Comparison of ENCODE assay signal across 8 cellular contexts in the genomic region with DNA sequence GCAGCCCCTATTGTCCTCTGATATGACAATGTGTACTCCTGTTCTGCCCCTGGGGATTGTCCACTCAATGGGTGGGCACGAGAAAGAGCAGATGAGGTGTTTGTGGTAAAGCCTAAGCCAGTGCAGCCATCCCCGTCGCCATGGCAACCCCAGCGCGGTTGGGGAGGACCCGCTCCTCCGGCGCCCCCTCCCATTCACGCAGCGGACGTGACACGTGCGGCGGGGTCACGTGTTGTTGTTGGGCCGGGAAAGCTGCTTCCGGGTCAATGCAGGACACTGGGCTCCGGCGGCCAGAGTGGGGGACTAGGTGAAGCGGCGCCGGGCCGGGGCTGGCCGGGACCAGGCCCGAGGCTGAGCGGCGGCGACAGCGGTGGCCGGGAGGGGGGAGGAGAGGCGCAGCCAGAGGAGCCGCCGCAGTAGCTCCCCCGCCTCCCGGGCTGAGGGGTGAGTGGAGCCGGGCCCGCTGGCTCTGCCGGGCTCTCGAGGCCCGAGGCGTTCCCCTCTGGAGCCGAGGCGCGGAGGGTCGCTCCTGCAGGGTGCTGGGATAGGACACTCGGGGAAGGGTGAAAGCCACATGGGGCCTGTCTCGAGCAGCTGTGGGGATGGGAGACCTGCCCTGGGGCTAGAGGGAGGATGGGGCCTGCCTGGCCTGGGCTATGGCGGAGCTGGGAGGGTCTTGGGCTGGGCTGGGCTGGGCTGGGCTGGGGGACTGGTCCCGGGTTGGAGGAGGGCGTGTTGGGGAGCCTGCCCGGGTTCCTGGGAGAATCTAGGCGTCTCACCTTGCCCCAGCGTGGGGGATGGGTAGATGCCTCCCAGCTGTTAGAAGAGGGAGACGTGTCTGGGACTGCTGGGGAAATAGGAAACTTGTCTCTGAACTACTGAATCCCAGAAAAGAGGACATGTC. TPM values are rescaled to one million over a fixed set of nuclear protein-coding genes. Genes with fewer than 3 reads are reported as not detected.
DNase-seq lines count a peak whose midpoint lies in the region; ATAC-seq, FAIRE-seq and TF ChIP-seq lines count a peak whose summit lies in the region.

A gene with protein sequence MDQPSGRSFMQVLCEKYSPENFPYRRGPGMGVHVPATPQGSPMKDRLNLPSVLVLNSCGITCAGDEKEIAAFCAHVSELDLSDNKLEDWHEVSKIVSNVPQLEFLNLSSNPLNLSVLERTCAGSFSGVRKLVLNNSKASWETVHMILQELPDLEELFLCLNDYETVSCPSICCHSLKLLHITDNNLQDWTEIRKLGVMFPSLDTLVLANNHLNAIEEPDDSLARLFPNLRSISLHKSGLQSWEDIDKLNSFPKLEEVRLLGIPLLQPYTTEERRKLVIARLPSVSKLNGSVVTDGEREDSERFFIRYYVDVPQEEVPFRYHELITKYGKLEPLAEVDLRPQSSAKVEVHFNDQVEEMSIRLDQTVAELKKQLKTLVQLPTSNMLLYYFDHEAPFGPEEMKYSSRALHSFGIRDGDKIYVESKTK (plus strand): TSS at position 255 of the 904 bp plus-strand sequence. CDS start 21,589 bp downstream, outside the sequence.

- TF ChIP-seq CTCF in astrocyte (IDR thresholded peaks at IDR 0.05; ENCODE audit: insufficient read depth, low read depth, low read length): no peak
- no peak for TF ChIP-seq CTCF in retinal pigment epithelial cell (conservative IDR thresholded peaks at IDR 0.05; ENCODE audit: low read depth, low read length)

- peak within 1 kb of the TSS; percentile 92 for H3K9ac ChIP-seq in astrocyte (ENCODE audit: low read length)

- no peaks in the 10 kb centered on the region for H3K27me3 Mint-ChIP-seq in astrocyte (ENCODE audit: low read depth, unreplicated experiment)

- H3K27ac Mint-ChIP-seq in astrocyte (ENCODE audit: unreplicated experiment): peak within 1 kb of the TSS; percentile 87

- TF ChIP-seq POLR2A in GM12892 (IDR thresholded peaks at IDR 0.05; ENCODE audit: low read depth, low read length): peak; percentile 56; the same call in 1 of the 2 replicates

- peak; percentile 95 for DNase-seq in GM12892 (ENCODE audit: insufficient read length)
- peak; percentile 59 for DNase-seq in NCI-H1417 treated with DMSO at 0.1 percent for 48 hours (lab: John Stamatoyannopoulos, UW)
- peak; percentile 68 for DNase-seq in astrocyte (ENCODE audit: low read depth)
- DNase-seq in hepatic stellate cell (ENCODE audit: low spot score): peak; percentile 85
- peak; percentile 33 for DNase-seq in retinal pigment epithelial cell (ENCODE audit: low read depth)
- no peak for DNase-seq in NCI-H510A treated with DMSO at 0.1 percent for 48 hours (lab: John Stamatoyannopoulos, UW)

- peaks cover 14% of the 10 kb centered on the region for H3K4me1 ChIP-seq in astrocyte (ENCODE audit: insufficient read depth, low read length)

- H3K36me3 Mint-ChIP-seq in astrocyte (ENCODE audit: low read depth, unreplicated experiment): no peaks in the 10 kb centered on the region

- no peaks in the 10 kb centered on the region for H3K9me3 ChIP-seq in astrocyte (ENCODE audit: insufficient read depth, low read depth, low read length)

- FAIRE-seq in GM12892 (lab: Jason Lieb, UNC) (peak; percentile 100), astrocyte (lab: Jason Lieb, UNC) (peak; percentile 29)

- H3K79me2 ChIP-seq in astrocyte (ENCODE audit: insufficient read depth, low read length): peaks cover 54% of the 10 kb centered on the region

- no peaks in the 10 kb centered on the region for H3K27me3 ChIP-seq in astrocyte (ENCODE audit: insufficient read depth, low read length)

- H3K4me1 Mint-ChIP-seq in astrocyte (ENCODE audit: low read depth, unreplicated experiment): peaks cover 5% of the 10 kb centered on the region

- H3K27ac ChIP-seq in astrocyte (ENCODE audit: low read depth, low read length): peak within 1 kb of the TSS; percentile 72

- H3K36me3 ChIP-seq in astrocyte (ENCODE audit: insufficient read depth, low read length): no peaks in the 10 kb centered on the region

- peak within 1 kb of the TSS; percentile 94 for H2AFZ ChIP-seq in astrocyte (ENCODE audit: low read depth, low read length)

- H3K9me3 Mint-ChIP-seq in astrocyte (ENCODE audit: unreplicated experiment): no peaks in the 10 kb centered on the region

- H3K4me2 ChIP-seq in astrocyte (ENCODE audit: low read length): peak within 1 kb of the TSS; percentile 99

- H3K4me3 ChIP-seq in astrocyte (ENCODE audit: insufficient read depth, low read depth, low read length): peak within 1 kb of the TSS; percentile 82
- H3K4me3 ChIP-seq in retinal pigment epithelial cell (ENCODE audit: low read length): peak within 1 kb of the TSS; percentile 74

- intact Hi-C loops in T-helper 2 cell treated with Interferon-gamma antibody and Interleukin-4, amounts not matched to agents 100 ng/mL and 5 ng/mL, for 36 hours (cut with micrococcal nuclease): no loop called here

- peak; percentile 97 for ATAC-seq in HG02798 (IDR thresholded peaks at IDR 0.05; ENCODE audit: poor library complexity, unreplicated experiment)

- H3K4me3 Mint-ChIP-seq in astrocyte (ENCODE audit: unreplicated experiment): peak within 1 kb of the TSS; percentile 94

- H4K20me1 ChIP-seq in astrocyte (ENCODE audit: insufficient read depth, low read length): peaks cover 27% of the 10 kb centered on the region

RNA-seq across cellular contexts. Expression of the gene that starts here (rescaled TPM):
- polyA plus RNA-seq in GM12892 (2012; ENCODE audit: missing spikeins): 6.8 TPM
- 13.6 and 13.7 TPM in 2 replicates for total RNA-seq in T-helper 2 cell treated with Interferon-gamma antibody and Interleukin-4, amounts not matched to agents 100 ng/mL and 5 ng/mL, for 36 hours
- total RNA-seq in astrocyte: 25.9 and 30.1 TPM in 2 replicates
